ENCODE assay signal across 22 cellular contexts in genomic region chr13:80476953-80477352, GRCh38.
"Had no signal": no experiment of that assay in that cellular context is flagged by ENCODE, and none has a peak within 500 bp of the region (broad histone marks: within the 10 kb centered on the region; RNA-seq: fewer than 3 reads in every experiment).

No MANE protein-coding gene starts in this region.

- H3K4me2 ChIP-seq: SK-N-SH had no signal

- H3K36me3 ChIP-seq: MG63 had no signal

- H3K9me3 ChIP-seq: MG63, SK-N-SH had no signal

- DNase-seq: KBM-7, MG63, NCI-H1092, NCI-H1105 treated with DMSO at 0.1 percent for 48 hours, NCI-H1417 treated with DMSO at 0.1 percent for 48 hours, NCI-H146, NCI-H1694 treated with DMSO at 0.1 percent for 48 hours, NCI-H1930, NCI-H2081, NCI-H2107, NCI-H226, NCI-H446, NCI-H510A, NCI-H524 treated with DMSO at 0.1 percent for 48 hours, NCI-H69, NCI-H774, RPMI8226, SHP77, SK-N-SH had no signal

- FAIRE-seq: HTR-8/SVneo, RCC 7860 had no signal

- H3K9ac ChIP-seq: SK-N-SH had no signal

- H3K4me3 ChIP-seq: MG63 had no signal

- H3K27me3 ChIP-seq: MG63 had no signal

- H3K27ac ChIP-seq: HL-60 had no signal
